Comparison of ENCODE assay signal across 8 cellular contexts in the genomic region with DNA sequence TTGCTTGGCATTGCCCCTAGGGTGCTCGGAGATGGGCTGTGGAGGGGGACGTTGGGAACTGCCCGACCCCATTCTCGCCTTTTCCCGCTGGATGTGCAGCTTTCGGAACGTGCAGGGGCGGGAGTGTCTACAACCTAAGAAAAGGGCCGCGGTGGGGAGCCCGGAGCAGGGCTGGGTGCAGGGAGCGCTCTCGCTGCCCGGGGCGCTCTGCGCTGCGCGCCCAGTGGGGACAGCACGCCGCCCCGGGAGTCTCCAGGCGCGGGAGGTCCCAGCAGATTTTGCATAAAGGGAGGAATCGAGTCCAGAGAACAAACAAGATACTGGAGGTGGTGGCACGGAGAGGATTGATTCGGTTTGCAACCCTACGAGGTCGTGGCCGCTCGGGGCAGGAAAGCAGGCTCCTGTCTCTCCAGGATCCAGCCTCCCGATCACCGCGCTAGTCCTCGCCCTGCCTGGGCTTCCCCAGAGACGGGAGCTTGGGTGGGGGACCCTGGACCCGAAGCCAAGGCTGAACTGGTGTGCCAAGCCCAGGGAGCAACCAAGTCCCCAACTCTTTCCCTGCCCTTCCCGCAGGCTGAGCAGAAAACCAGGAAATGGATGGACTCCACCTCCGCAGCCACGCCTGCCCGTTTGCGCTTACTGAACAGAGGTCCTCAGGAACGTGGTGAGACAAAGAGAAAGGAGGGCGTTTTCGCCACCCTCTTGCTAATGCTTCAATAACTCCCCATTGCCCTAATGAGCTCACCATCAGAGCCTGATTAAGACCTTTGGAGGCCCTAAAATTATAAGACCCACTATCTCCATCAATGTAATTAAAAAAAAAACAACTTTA. TPM values are rescaled to one million over a fixed set of nuclear protein-coding genes. Genes with fewer than 3 reads are reported as not detected.
A peak's percentile ranks its signal among the peaks of the same experiment; 100 is the strongest.
DNase-seq lines count a peak whose midpoint lies in the region; ATAC-seq and TF ChIP-seq lines count a peak whose summit lies in the region.

No MANE protein-coding gene starts in this region.

- intact Hi-C loops in ovary (cut with DNase I): no loop called here
- intact Hi-C loops in posterior vena cava (cut with DNase I): no loop called here

- TF ChIP-seq CTCF in gastroesophageal sphincter (IDR thresholded peaks at IDR 0.05): peak in 1 of 4 experiments; percentile 17
- TF ChIP-seq CTCF in ovary (IDR thresholded peaks at IDR 0.05): no peak

- H3K27me3 ChIP-seq in gastroesophageal sphincter (peaks cover 51% of the 10 kb centered on the region), ovary (no peaks in the 10 kb centered on the region)

- TF ChIP-seq POLR2A in gastroesophageal sphincter (IDR thresholded peaks at IDR 0.05): no peak
- no peak for TF ChIP-seq POLR2A in ovary (IDR thresholded peaks at IDR 0.05)

- H3K4me1 ChIP-seq in gastroesophageal sphincter (peaks cover 0 to 16% (median 0%) of the 10 kb centered on the region in 3 donors), ovary (ENCODE audit: insufficient read depth) (no peaks in the 10 kb centered on the region)

- peak overlapping the region; percentile 43 to 53 for H3K4me3 ChIP-seq in gastroesophageal sphincter
- peak overlapping the region; percentile 34 for H3K4me3 ChIP-seq in ovary

- TF ChIP-seq EP300 in gastroesophageal sphincter (IDR thresholded peaks at IDR 0.05) (no peak), ovary (IDR thresholded peaks at IDR 0.05) (no peak)

- WGBS in gastroesophageal sphincter (ENCODE audit: low coverage in 1 of 2), 2 donors: 1 to 4% methylated on average over 7 to 18 of the region's 44 CpGs
- WGBS in ovary, 3 donors: 0 to 1% (median 1%) methylated on average over 29 to 44 of the region's 44 CpGs

- peak; percentile 51 for ATAC-seq in gastroesophageal sphincter
- no peak for ATAC-seq in HG03432 (IDR thresholded peaks at IDR 0.05; ENCODE audit: unreplicated experiment)
- ATAC-seq in HG02610 (IDR thresholded peaks at IDR 0.05; ENCODE audit: unreplicated experiment): no peak

- peak overlapping the region in 2 of 4 donors; percentile 24 to 45 for H3K27ac ChIP-seq in gastroesophageal sphincter
- H3K27ac ChIP-seq in ovary: no peak overlapping the region

- H3K9me3 ChIP-seq in gastroesophageal sphincter (peaks cover 0 to 5% (median 0%) of the 10 kb centered on the region in 3 donors), ovary (no peaks in the 10 kb centered on the region)

- H3K36me3 ChIP-seq in gastroesophageal sphincter (no peaks in the 10 kb centered on the region), ovary (no peaks in the 10 kb centered on the region)

- peak; percentile 23 for DNase-seq in DMS153 (lab: John Stamatoyannopoulos, UW)
- peak; percentile 23 for DNase-seq in MV-4-11 (lab: John Stamatoyannopoulos, UW)
- peak; percentile 84 for DNase-seq in SW480 (ENCODE audit: low spot score)
- DNase-seq in ovary: peak in 3 of 5 donors; percentile 28 to 52 (median 41)
- no peak for DNase-seq in posterior vena cava (ENCODE audit: low spot score)

RNA-seq across cellular contexts. Expression of a gene that starts 59.7 kb away (rescaled TPM):
- under 1 TPM in 2 of 4 donors, not detected in 2; 0.12 to 0.54 TPM for total RNA-seq in gastroesophageal sphincter
- total RNA-seq in ovary: 1 to 10 TPM in 1 of 7 donors, under 1 TPM in 5, not detected in 1; 0.10 to 1.5 (median 0.31) TPM
- polyA plus RNA-seq in ovary: 1 to 10 TPM in 1 of 2 donors, under 1 TPM in 1; 0.54 to 1.1 TPM
- under 1 TPM; 0.09 to 0.10 TPM for total RNA-seq in posterior vena cava
